In the genomic region with DNA sequence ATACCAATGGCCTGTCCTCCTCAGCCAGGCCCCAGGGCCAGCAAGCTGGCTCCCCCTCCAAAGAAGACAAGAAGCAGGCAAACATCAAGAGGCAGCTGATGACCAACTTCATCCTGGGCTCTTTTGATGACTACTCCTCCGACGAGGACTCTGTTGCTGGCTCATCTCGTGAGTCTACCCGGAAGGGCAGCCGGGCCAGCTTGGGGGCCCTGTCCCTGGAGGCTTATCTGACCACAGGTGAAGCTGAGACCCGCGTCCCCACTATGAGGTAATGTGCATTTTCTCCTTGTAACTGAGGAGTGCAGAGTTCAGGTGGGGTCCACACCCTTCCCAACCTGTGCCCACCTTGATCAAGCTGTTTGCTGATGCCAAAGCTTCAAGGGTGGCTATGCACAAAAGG, we compare ENCODE assay signal across 21 cellular contexts.
"Had no signal": no experiment of that assay in that cellular context is flagged by ENCODE, and none has a peak within 500 bp of the region (broad histone marks: within the 10 kb centered on the region; RNA-seq: fewer than 3 reads in every experiment).

No MANE protein-coding gene starts in this region.

- H3K27me3 ChIP-seq: hepatocyte, left lung, tibial artery had no signal

- H3K4me1 ChIP-seq: left lung, tibial artery had no signal

- H3K4me3 ChIP-seq: hepatocyte, left lung, tibial artery had no signal

- H3K27ac ChIP-seq: hepatocyte, left lung, tibial artery, VCaP had no signal

- H3K9me3 ChIP-seq: left lung, tibial artery had no signal

- DNase-seq: activated CD4-positive, alpha-beta memory T cell treated with anti-CD3 and anti-CD28 coated beads, Interleukin-2, amount 10 ng/mL, durations not matched to agents 7 days and 5 days; activated CD4-positive, alpha-beta T cell treated with anti-CD3 and anti-CD28 coated beads, Interleukin-2, amount 10 ng/mL, durations not matched to agents 24 days and 14 days; activated effector memory CD4-positive, alpha-beta T cell treated with Interleukin-2 at 50 U/mL for 16 hours; activated naive CD4-positive, alpha-beta T cell treated with anti-CD3 and anti-CD28 coated beads, Interleukin-2, amount 10 ng/mL, durations not matched to agents 7 days and 5 days; activated T-cell treated with anti-CD3 and anti-CD28 coated beads, Interleukin-2, amount 50 U/mL, for 72 hours; anterior cingulate cortex; caudate nucleus; effector CD4-positive, alpha-beta T cell; immature natural killer cell; kidney glomerular epithelial cell; left lung; nephron progenitor cell; nucleus accumbens; small intestine; stimulated activated CD4-positive, alpha-beta T cell treated with anti-CD3 and anti-CD28 coated beads, Interleukin-15, amount 100 ng/mL, for 24 hours; stimulated activated CD4-positive, alpha-beta T cell treated with anti-CD3 and anti-CD28 coated beads, Interleukin-2, amount 100 ng/mL, for 48 hours had no signal

- ATAC-seq: activated CD4-positive, CD25-positive, alpha-beta regulatory T cell treated with anti-CD3 and anti-CD28 coated beads, Interleukin-2, amount 50 U/mL, for 24 hours; activated T-cell treated with anti-CD3 and anti-CD28 coated beads, Interleukin-2, amount 50 U/mL, for 72 hours; left lung; SK-N-SH treated with all-trans-retinoic acid at 6 μM for 48 hours had no signal

- H3K36me3 ChIP-seq: left lung had no signal
